19 cellular contexts compared by ENCODE assay signal in genomic region chr6:79718509-79719247, GRCh38.
A peak's percentile ranks its signal among the peaks of the same experiment; 100 is the strongest.
DNase-seq lines count a peak whose midpoint lies in the region; ATAC-seq and TF ChIP-seq lines count a peak whose summit lies in the region.
"Had no signal": no experiment of that assay in that cellular context is flagged by ENCODE, and none has a peak within 500 bp of the region (broad histone marks: within the 10 kb centered on the region; RNA-seq: fewer than 3 reads in every experiment).

No MANE protein-coding gene starts in this region.

- H3K4me1 Mint-ChIP-seq in WTC11, result peaks cover 11% of the 10 kb centered on the region
- H3K4me1 Mint-ChIP-seq: CD4-positive, CD25-positive, alpha-beta regulatory T cell had no signal

- peak; percentile 44 for ATAC-seq in Right ventricle myocardium inferior
- peak; percentile 34 for ATAC-seq in gastroesophageal sphincter
- ATAC-seq in WTC11, result no peak
- ATAC-seq in mucosa of descending colon, result no peak
- ATAC-seq in HG02610 (IDR thresholded peaks at IDR 0.05; ENCODE audit: unreplicated experiment), result no peak
- ATAC-seq: gastrocnemius medialis had no signal

- H3K4me1 ChIP-seq in gastroesophageal sphincter (no peaks in the 10 kb centered on the region), mucosa of descending colon (ENCODE audit: low read depth) (no peaks in the 10 kb centered on the region)
- H3K4me1 ChIP-seq: gastrocnemius medialis, HAP-1, sigmoid colon had no signal

- no peak overlapping the region for H3K27ac Mint-ChIP-seq in WTC11

- intact Hi-C loops in Right ventricle myocardium inferior (cut with DNase I) (no loop called here), cardiac septum (cut with DNase I) (no loop called here), mucosa of descending colon (cut with DNase I, micrococcal nuclease) (no loop called here)

- H3K9me3 ChIP-seq in gastroesophageal sphincter, result no peaks in the 10 kb centered on the region
- no peaks in the 10 kb centered on the region for H3K9me3 ChIP-seq in mucosa of descending colon
- H3K9me3 ChIP-seq: gastrocnemius medialis, HAP-1, sigmoid colon had no signal

- no peak overlapping the region for H3K27ac ChIP-seq in gastroesophageal sphincter
- H3K27ac ChIP-seq: 22Rv1, gastrocnemius medialis, sigmoid colon had no signal

- no peak for TF ChIP-seq POLR2A in gastroesophageal sphincter (IDR thresholded peaks at IDR 0.05)

- H3K36me3 Mint-ChIP-seq in WTC11, result no peaks in the 10 kb centered on the region
- H3K36me3 Mint-ChIP-seq: CD4-positive, CD25-positive, alpha-beta regulatory T cell had no signal

- TF ChIP-seq CTCF in gastroesophageal sphincter (IDR thresholded peaks at IDR 0.05), result no peak
- TF ChIP-seq CTCF in WTC11 (IDR thresholded peaks at IDR 0.05), result no peak
- TF ChIP-seq CTCF in mucosa of descending colon (IDR thresholded peaks at IDR 0.05), result no peak

- POLR2A ChIA-PET in WTC11 (lab: Charles Lee), result no interaction called here

- 79 to 90% methylated on average over 2 to 8 of the region's 8 CpGs for WGBS in gastroesophageal sphincter (ENCODE audit: low coverage in 1 of 2), 2 donors

- H3K4me3 ChIP-seq in gastroesophageal sphincter (no peak overlapping the region), mucosa of descending colon (no peak overlapping the region)
- H3K4me3 ChIP-seq: gastrocnemius medialis, HAP-1, sigmoid colon had no signal

- TF ChIP-seq EP300 in gastroesophageal sphincter (IDR thresholded peaks at IDR 0.05), result no peak

- H3K4me3 Mint-ChIP-seq in WTC11, result no peak overlapping the region
- H3K4me3 Mint-ChIP-seq: CD4-positive, CD25-positive, alpha-beta regulatory T cell had no signal

- CTCF ChIA-PET in WTC11 (lab: Charles Lee), result no interaction called here

- DNase-seq in Right ventricle myocardium inferior (ENCODE audit: missing footprints) (no peak), cardiac septum (ENCODE audit: low spot score) (no peak), astrocyte of the hippocampus (ENCODE audit: low read depth, low spot score) (peak; percentile 4), SW480 (ENCODE audit: low spot score) (no peak), WTC11 (ENCODE audit: low spot score) (no peak), mucosa of descending colon (no peak)
- DNase-seq: activated CD4-positive, alpha-beta T cell treated with anti-CD3 and anti-CD28 coated beads for 48 hours; CD4-positive, CD25-positive, alpha-beta regulatory T cell; cerebellar nuclear complex; effector memory CD4-positive, alpha-beta T cell; gastrocnemius medialis; MV-4-11; NCI-H187 treated with DMSO at 0.1 percent for 48 hours; sigmoid colon; stimulated activated CD4-positive, alpha-beta T cell treated with anti-CD3 and anti-CD28 coated beads, Interleukin-2, amount 100 ng/mL, for 24 hours had no signal

- H3K27me3 Mint-ChIP-seq in WTC11 (ENCODE audit: low read depth), result no peaks in the 10 kb centered on the region; the same call in 1 of the 2 replicates

- no peaks in the 10 kb centered on the region for H3K36me3 ChIP-seq in gastroesophageal sphincter
- no peaks in the 10 kb centered on the region for H3K36me3 ChIP-seq in mucosa of descending colon (ENCODE audit: low read depth)
- H3K36me3 ChIP-seq: gastrocnemius medialis, HAP-1, sigmoid colon had no signal

- H3K9me3 Mint-ChIP-seq in WTC11, result no peaks in the 10 kb centered on the region
- H3K9me3 Mint-ChIP-seq: CD4-positive, CD25-positive, alpha-beta regulatory T cell had no signal

- H3K27me3 ChIP-seq in gastroesophageal sphincter, result no peaks in the 10 kb centered on the region
- H3K27me3 ChIP-seq: gastrocnemius medialis had no signal

TF ChIP-seq in WTC11, 78 proteins besides CTCF, POLR2A, EP300 and RAD21:
- no peak for TF ChIP-seq ZNF219 (CRISPR knock-in tag; IDR thresholded peaks at IDR 0.05; ENCODE audit: borderline replicate concordance)
- no peak for TF ChIP-seq HMGA2 (CRISPR knock-in tag; IDR thresholded peaks at IDR 0.05)
- TF ChIP-seq E2F4 (CRISPR knock-in tag; IDR thresholded peaks at IDR 0.05; ENCODE audit: borderline replicate concordance, low read depth), result no peak
- TF ChIP-seq ZNF671 (CRISPR knock-in tag; IDR thresholded peaks at IDR 0.05), result no peak
- TF ChIP-seq ATF3 (CRISPR knock-in tag; conservative IDR thresholded peaks at IDR 0.05), result no peak
- TF ChIP-seq FOXJ3 (CRISPR knock-in tag; IDR thresholded peaks at IDR 0.05; ENCODE audit: borderline replicate concordance), result no peak
- no peak for TF ChIP-seq ZNF138 (CRISPR knock-in tag; conservative IDR thresholded peaks at IDR 0.05)
- TF ChIP-seq SMAD4 (CRISPR knock-in tag; IDR thresholded peaks at IDR 0.05), result no peak
- TF ChIP-seq ZNF317 (CRISPR knock-in tag; IDR thresholded peaks at IDR 0.05; ENCODE audit: borderline replicate concordance, low read depth), result no peak
- TF ChIP-seq ZBTB21 (CRISPR knock-in tag; IDR thresholded peaks at IDR 0.05; ENCODE audit: borderline replicate concordance), result no peak
- no peak for TF ChIP-seq ZNF263 (CRISPR knock-in tag; IDR thresholded peaks at IDR 0.05; ENCODE audit: low read depth)
- no peak for TF ChIP-seq USF2 (CRISPR knock-in tag; IDR thresholded peaks at IDR 0.05)
- TF ChIP-seq, protein P1, sequence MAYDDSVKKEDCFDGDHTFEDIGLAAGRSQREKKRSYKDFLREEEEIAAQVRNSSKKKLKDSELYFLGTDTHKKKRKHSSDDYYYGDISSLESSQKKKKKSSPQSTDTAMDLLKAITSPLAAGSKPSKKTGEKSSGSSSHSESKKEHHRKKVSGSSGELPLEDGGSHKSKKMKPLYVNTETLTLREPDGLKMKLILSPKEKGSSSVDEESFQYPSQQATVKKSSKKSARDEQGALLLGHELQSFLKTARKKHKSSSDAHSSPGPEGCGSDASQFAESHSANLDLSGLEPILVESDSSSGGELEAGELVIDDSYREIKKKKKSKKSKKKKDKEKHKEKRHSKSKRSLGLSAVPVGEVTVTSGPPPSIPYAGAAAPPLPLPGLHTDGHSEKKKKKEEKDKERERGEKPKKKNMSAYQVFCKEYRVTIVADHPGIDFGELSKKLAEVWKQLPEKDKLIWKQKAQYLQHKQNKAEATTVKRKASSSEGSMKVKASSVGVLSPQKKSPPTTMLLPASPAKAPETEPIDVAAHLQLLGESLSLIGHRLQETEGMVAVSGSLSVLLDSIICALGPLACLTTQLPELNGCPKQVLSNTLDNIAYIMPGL (CRISPR knock-in tag; IDR thresholded peaks at IDR 0.05), result no peak

Comparison
In these comparisons a context has a peak if more than half of its experiments do, and no peak if none do; other contexts are left out.
1. ATAC-seq: peak in Right ventricle myocardium inferior (single experiment) and gastroesophageal sphincter (single experiment); none in WTC11 (single experiment), mucosa of descending colon (single experiment) and HG02610 (single experiment).